ENCODE assay signal across 25 cellular contexts in genomic region chr5:65255294-65255693, GRCh38.
"Had no signal": no experiment of that assay in that cellular context is flagged by ENCODE, and none has a peak within 500 bp of the region (broad histone marks: within the 10 kb centered on the region; RNA-seq: fewer than 3 reads in every experiment).

No MANE protein-coding gene starts in this region.

- H3K36me3 Mint-ChIP-seq: natural killer cell treated with Interleukin-12 subunit alpha and Interleukin-12 subunit beta and Interleukin-15 and Interleukin-18, amount 100 ng/mL, for 72 hours; type B pancreatic cell had no signal

- H3K36me3 ChIP-seq: gastrocnemius medialis, neutrophil, pancreas, tibial artery had no signal

- H3K9me3 Mint-ChIP-seq: neural crest cell; stimulated activated memory B cell treated with anti-CD40 and anti-IgM and Interleukin-4, amounts not matched to agents 10 μg/mL and 1 μg/mL and 100 μg/mL, for 72 hours; type B pancreatic cell had no signal

- H3K27me3 Mint-ChIP-seq: memory B cell; naive B cell; progenitor cell of endocrine pancreas; stimulated activated memory B cell treated with anti-CD40 and anti-IgM and Interleukin-4, amounts not matched to agents 10 μg/mL and 1 μg/mL and 100 μg/mL, for 72 hours; type B pancreatic cell had no signal

- H3K27ac Mint-ChIP-seq: memory B cell; mesothelial cell of epicardium; natural killer cell treated with Interleukin-12 subunit alpha and Interleukin-12 subunit beta and Interleukin-15 and Interleukin-18, amount 100 ng/mL, for 72 hours; progenitor cell of endocrine pancreas; stimulated activated memory B cell treated with anti-CD40 and anti-IgM and Interleukin-4, amounts not matched to agents 10 μg/mL and 1 μg/mL and 100 μg/mL, for 72 hours; type B pancreatic cell had no signal

- H3K9me3 ChIP-seq: gastrocnemius medialis, mucosa of descending colon, neutrophil, pancreas, testis, tibial artery had no signal

- H3K4me3 Mint-ChIP-seq: memory B cell; mesothelial cell of epicardium; naive B cell; natural killer cell treated with Interleukin-12 subunit alpha and Interleukin-12 subunit beta and Interleukin-15 and Interleukin-18, amount 100 ng/mL, for 72 hours; neural crest cell; stimulated activated memory B cell treated with anti-CD40 and anti-IgM and Interleukin-4, amounts not matched to agents 10 μg/mL and 1 μg/mL and 100 μg/mL, for 72 hours; type B pancreatic cell had no signal

- H3K4me1 ChIP-seq: gastrocnemius medialis, pancreas, testis, tibial artery had no signal

- ATAC-seq: gastrocnemius medialis; left lobe of liver; mucosa of descending colon; natural killer cell treated with Interleukin-12 subunit alpha and Interleukin-12 subunit beta and Interleukin-15 and Interleukin-18, amount 100 ng/mL, for 72 hours; pancreas; sciatic nerve; stimulated activated memory B cell treated with anti-CD40 and anti-IgM and Interleukin-4, amounts not matched to agents 10 μg/mL and 1 μg/mL and 100 μg/mL, for 72 hours; stimulated activated naive CD8-positive, alpha-beta T cell treated with anti-CD3 and anti-CD28 coated beads, Interleukin-15, Interleukin-2, amounts not matched to agents 100 U/mL and 50 U/mL, for 24 hours had no signal

- H3K4me1 Mint-ChIP-seq: memory B cell; mesothelial cell of epicardium; naive B cell; neural crest cell; stimulated activated memory B cell treated with anti-CD40 and anti-IgM and Interleukin-4, amounts not matched to agents 10 μg/mL and 1 μg/mL and 100 μg/mL, for 72 hours had no signal

- DNase-seq: dorsolateral prefrontal cortex; effector CD4-positive, alpha-beta T cell; gastrocnemius medialis; head of caudate nucleus; kidney; mucosa of descending colon; naive B cell; pancreas; stimulated activated CD4-positive, alpha-beta T cell treated with anti-CD3 and anti-CD28 coated beads, Interleukin-2, amount 100 ng/mL, for 24 hours; stimulated activated CD4-positive, alpha-beta T cell treated with anti-CD3 and anti-CD28 coated beads, Interleukin-4, amount 100 ng/mL, for 24 hours; stimulated activated naive CD8-positive, alpha-beta T cell treated with anti-CD3 and anti-CD28 coated beads, Interleukin-15, Interleukin-2, amounts not matched to agents 100 U/mL and 50 U/mL, for 24 hours; substantia nigra; testis; tibial artery had no signal

- H3K4me3 ChIP-seq: dorsolateral prefrontal cortex, gastrocnemius medialis, lung, mucosa of descending colon, pancreas, testis, tibial artery had no signal

- H3K27me3 ChIP-seq: gastrocnemius medialis, neutrophil, pancreas, testis, tibial artery had no signal

- H3K27ac ChIP-seq: dorsolateral prefrontal cortex, gastrocnemius medialis, neutrophil, pancreas, testis, tibial artery had no signal
